In the genomic region with DNA sequence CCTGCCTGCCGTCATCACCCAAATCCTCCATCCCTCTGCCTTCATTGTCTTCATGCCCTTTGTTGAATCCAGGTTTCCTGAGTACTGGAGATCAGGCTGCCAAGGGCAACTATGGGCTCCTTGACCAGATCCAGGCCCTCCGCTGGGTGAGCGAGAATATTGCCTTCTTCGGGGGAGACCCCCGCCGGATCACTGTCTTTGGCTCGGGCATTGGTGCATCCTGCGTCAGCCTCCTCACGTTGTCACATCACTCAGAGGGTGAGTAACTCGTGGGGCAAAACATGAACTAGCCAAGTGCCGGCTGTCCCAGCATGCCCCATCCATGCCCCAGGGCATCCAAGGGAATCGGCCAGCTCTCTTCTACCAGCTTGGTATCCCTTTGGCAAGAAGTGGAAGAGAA, we compare ENCODE assay signal across 25 cellular contexts. TPM values are rescaled to one million over a fixed set of nuclear protein-coding genes. Genes with fewer than 3 reads are reported as not detected.
"Had no signal": no experiment of that assay in that cellular context is flagged by ENCODE, and none has a peak within 500 bp of the region (broad histone marks: within the 10 kb centered on the region; RNA-seq: fewer than 3 reads in every experiment).

No MANE protein-coding gene starts in this region.

- H3K36me3 Mint-ChIP-seq: naive B cell had no signal

- H3K4me1 ChIP-seq: heart left ventricle, psoas muscle, right lobe of liver, spleen had no signal

- DNase-seq: cerebellar nuclear complex; heart left ventricle; hippocampal formation; kidney glomerular epithelial cell; midbrain; naive B cell; psoas muscle; retina; right lobe of liver; spleen; stimulated activated CD4-positive, alpha-beta T cell treated with anti-CD3 and anti-CD28 coated beads, Interleukin-15, amount 100 ng/mL, for 24 hours; stimulated activated CD4-positive, alpha-beta T cell treated with anti-CD3 and anti-CD28 coated beads, Interleukin-2, amount 100 ng/mL, for 24 hours; stimulated activated CD4-positive, alpha-beta T cell treated with anti-CD3 and anti-CD28 coated beads, Interleukin-4, amount 100 ng/mL, for 4 hours; stimulated activated naive B cell treated with anti-CD40 and anti-IgM and Interleukin-4, amounts not matched to agents 10 μg/mL and 1 μg/mL and 100 μg/mL, for 72 hours; stimulated activated naive CD8-positive, alpha-beta T cell treated with anti-CD3 and anti-CD28 coated beads, Interleukin-15, amount 100 ng/mL, for 72 hours; trophoblast cell had no signal

- H3K27me3 ChIP-seq: right lobe of liver, spleen had no signal

- H3K4me3 ChIP-seq: coronary artery, heart left ventricle, psoas muscle, right lobe of liver, spleen had no signal

- H3K9me3 ChIP-seq: heart left ventricle, psoas muscle, right lobe of liver, spleen had no signal

- H3K36me3 ChIP-seq: heart left ventricle, right lobe of liver had no signal

- H3K27ac Mint-ChIP-seq: nephron; stimulated activated naive B cell treated with anti-CD40 and anti-IgM and Interleukin-4, amounts not matched to agents 10 μg/mL and 1 μg/mL and 100 μg/mL, for 72 hours; stimulated activated naive CD8-positive, alpha-beta T cell treated with anti-CD3 and anti-CD28 coated beads, Interleukin-15, amount 100 ng/mL, for 72 hours had no signal

- H3K4me1 Mint-ChIP-seq: nephron had no signal

- H3K27me3 Mint-ChIP-seq: naive B cell; stimulated activated naive B cell treated with anti-CD40 and anti-IgM and Interleukin-4, amounts not matched to agents 10 μg/mL and 1 μg/mL and 100 μg/mL, for 72 hours; stimulated activated naive CD8-positive, alpha-beta T cell treated with anti-CD3 and anti-CD28 coated beads, Interleukin-15, amount 100 ng/mL, for 72 hours had no signal

- H3K9me3 Mint-ChIP-seq: naive B cell; stimulated activated naive B cell treated with anti-CD40 and anti-IgM and Interleukin-4, amounts not matched to agents 10 μg/mL and 1 μg/mL and 100 μg/mL, for 72 hours; stimulated activated naive CD8-positive, alpha-beta T cell treated with anti-CD3 and anti-CD28 coated beads, Interleukin-15, amount 100 ng/mL, for 72 hours had no signal

- H3K27ac ChIP-seq: coronary artery, heart left ventricle, psoas muscle, right lobe of liver, spleen had no signal

- ATAC-seq: heart left ventricle; psoas muscle; right lobe of liver; stimulated activated naive B cell treated with anti-CD40 and anti-IgM and Interleukin-4, amounts not matched to agents 10 μg/mL and 1 μg/mL and 100 μg/mL, for 72 hours; stimulated activated naive CD8-positive, alpha-beta T cell treated with anti-CD3 and anti-CD28 coated beads, Interleukin-15, amount 100 ng/mL, for 72 hours had no signal

- H3K4me3 Mint-ChIP-seq: nephron; stimulated activated naive B cell treated with anti-CD40 and anti-IgM and Interleukin-4, amounts not matched to agents 10 μg/mL and 1 μg/mL and 100 μg/mL, for 72 hours; stimulated activated naive CD8-positive, alpha-beta T cell treated with anti-CD3 and anti-CD28 coated beads, Interleukin-15, amount 100 ng/mL, for 72 hours had no signal

RNA-seq across cellular contexts. Expression of a gene that starts 52.7 kb away (rescaled TPM):
- total RNA-seq: frontal cortex had no signal

RNA-seq across cellular contexts. Expression of a gene that starts 57.5 kb away (rescaled TPM):
- total RNA-seq: dermis microvascular lymphatic vessel endothelial cell, frontal cortex, glomerular endothelial cell, heart left ventricle, omental fat pad, psoas muscle, right lobe of liver, skeletal muscle tissue, subcutaneous adipose tissue, urinary bladder had no signal

RNA-seq across cellular contexts. Expression of a gene that starts 59.0 kb away (rescaled TPM):
- total RNA-seq: dermis microvascular lymphatic vessel endothelial cell, frontal cortex, glomerular endothelial cell, heart left ventricle, psoas muscle, skeletal muscle tissue, spleen, subcutaneous adipose tissue had no signal
